ENCODE assay signal across 8 cellular contexts in genomic region chr12:27821259-27821973, GRCh38. TPM values are rescaled to one million over a fixed set of nuclear protein-coding genes. Genes with fewer than 3 reads are reported as not detected.
DNase-seq lines count a peak whose midpoint lies in the region; ATAC-seq and TF ChIP-seq lines count a peak whose summit lies in the region.

No MANE protein-coding gene starts in this region.

- intact Hi-C loops in A673 (cut with micrococcal nuclease; ENCODE audit: unreplicated experiment) (loop anchor here (1.0 kb wide), 1 partner anchor 88 kb away; no protein-coding TSS in a partner anchor), body of pancreas (cut with DNase I) (loop anchor here (10.0 kb wide), 1 partner anchor 87 kb away; no protein-coding TSS in a partner anchor)

- POLR2A ChIA-PET in A673 (lab: Charles Lee; ENCODE audit: low non-redundant PET) = no interaction called here

- no peak for TF ChIP-seq POLR2A in body of pancreas (IDR thresholded peaks at IDR 0.05)

- H3K36me3 ChIP-seq in A673 (ENCODE audit: insufficient read depth, low read length, poor library complexity, severe bottlenecking) = no peaks in the 10 kb centered on the region
- H3K36me3 ChIP-seq in body of pancreas (replicated peaks in 1 of 2; ENCODE audit: insufficient read depth in 1 of 2, low read depth in 2 of 2) = no peaks in the 10 kb centered on the region

- H3K4me3 ChIP-seq in A673 (ENCODE audit: low read depth, low read length, poor library complexity, severe bottlenecking) (peak overlapping the region; percentile 10), LNCaP clone FGC (ENCODE audit: low read depth, low read length) (no peak overlapping the region), body of pancreas (no peak overlapping the region)

- TF ChIP-seq CTCF in A673 (conservative IDR thresholded peaks at IDR 0.05; ENCODE audit: low read depth, low read length) (peak; percentile 80), GM12872 (IDR thresholded peaks at IDR 0.05; ENCODE audit: insufficient read depth, low read depth, low read length) (peak; percentile 78), LNCaP clone FGC (IDR thresholded peaks at IDR 0.05; ENCODE audit: control insufficient read depth, extremely low read depth, insufficient read depth) (peak; percentile 71), body of pancreas (IDR thresholded peaks at IDR 0.05) (peak; percentile 56 to 81 (median 80))

- H3K27ac ChIP-seq in A673 (ENCODE audit: low read depth, low read length, poor library complexity, severe bottlenecking) (no peak overlapping the region), body of pancreas (no peak overlapping the region)

- CTCF ChIA-PET in A673 (lab: Charles Lee) = interaction anchor here (0.6 to 1.1 kb wide), 4 partner anchors 35 to 446 kb away, joined by 3 to 5 read pairs (median 3); no protein-coding TSS in a partner anchor

- DNase-seq in A673 (ENCODE audit: low spot score) (peak; percentile 78), LNCaP clone FGC (ENCODE audit: low read depth) (peak; percentile 44), SK-N-DZ (ENCODE audit: low spot score) (peak; percentile 77), body of pancreas (peak; percentile 44 to 67 (median 56)), iPS-NIHi7 (ENCODE audit: extremely low spot score) (peak; percentile 80)
- DNase-seq in stimulated activated CD4-positive, alpha-beta T cell treated with anti-CD3 and anti-CD28 coated beads, Interleukin-4, amount 100 ng/mL, for 24 hours = peak; percentile 50

- BruUV-seq in A673 (replicated peaks; lab: Mats Ljungman, UMichigan) = no TSS peak

- ATAC-seq in body of pancreas (peak; percentile 84), HG02642 (IDR thresholded peaks at IDR 0.05; ENCODE audit: poor library complexity, unreplicated experiment) (no peak)

- 14 to 15% methylated on average over 7 of the region's 7 CpGs for WGBS in body of pancreas, 2 donors

- H3K27me3 ChIP-seq in A673 (replicated peaks; ENCODE audit: insufficient read depth, low read depth, low read length, poor library complexity) (no peaks in the 10 kb centered on the region), body of pancreas (no peaks in the 10 kb centered on the region)

- H3K4me1 ChIP-seq in A673 (ENCODE audit: insufficient read depth, low read length, poor library complexity, severe bottlenecking) (no peaks in the 10 kb centered on the region), body of pancreas (peaks cover 33% of the 10 kb centered on the region)

- H3K9me3 ChIP-seq in A673 (ENCODE audit: low read depth, low read length, poor library complexity, severe bottlenecking) (no peaks in the 10 kb centered on the region), body of pancreas (no peaks in the 10 kb centered on the region)

RNA-seq across cellular contexts. Expression of gene MANSC4, which starts 41.4 kb away (rescaled TPM):
- total RNA-seq in A673 (2021) (not detected in 2 replicates), body of pancreas (not detected)
- not detected in 2 replicates for polyA plus RNA-seq in SK-N-DZ (2014; cell fraction: cytosol; rRNA removed)
- polyA plus RNA-seq in SK-N-DZ (2014; cell fraction: nucleus; rRNA removed) = not detected in 2 replicates

RNA-seq across cellular contexts. Expression of gene KLHL42, which starts 41.4 kb away (rescaled TPM):
- 30.9 and 32.4 TPM in 2 replicates for total RNA-seq in A673 (2021)
- polyA plus RNA-seq in SK-N-DZ (2014; cell fraction: cytosol; rRNA removed) = 23.3 and 26.6 TPM in 2 replicates
- polyA plus RNA-seq in SK-N-DZ (2014; cell fraction: nucleus; rRNA removed) = 34.5 and 52.4 TPM in 2 replicates
- total RNA-seq in body of pancreas = 10 to 100 TPM; 32.7 to 36.6 TPM
